ENCODE assay signal across 29 cellular contexts in the genomic region with DNA sequence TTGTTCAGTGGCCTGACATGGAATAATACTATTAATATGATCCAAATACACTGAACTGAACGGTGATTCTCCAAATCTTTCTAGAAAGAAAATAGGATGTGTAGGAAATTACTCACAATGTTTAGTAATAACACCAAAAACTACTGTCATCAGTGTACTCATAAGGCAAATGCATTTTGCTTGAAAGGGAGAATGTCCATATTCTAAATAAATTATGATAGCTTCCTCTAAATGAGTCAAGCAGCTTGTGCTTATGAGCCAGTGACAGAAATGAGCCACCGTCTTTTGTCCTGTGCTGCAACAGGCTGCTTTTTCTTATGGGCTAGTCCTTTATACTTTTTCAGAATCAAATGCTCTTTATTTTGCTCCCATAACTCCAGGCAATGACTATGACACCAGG.
"Had no signal": no experiment of that assay in that cellular context is flagged by ENCODE, and none has a peak within 500 bp of the region (broad histone marks: within the 10 kb centered on the region; RNA-seq: fewer than 3 reads in every experiment).

No MANE protein-coding gene starts in this region.

- H3K27ac Mint-ChIP-seq: activated CD4-positive, alpha-beta T cell treated with anti-CD3 and anti-CD28 coated beads, Interleukin-2, amount 10 ng/mL, durations not matched to agents 7 days and 5 days; activated CD8-positive, alpha-beta T cell treated with anti-CD3 and anti-CD28 coated beads for 36 hours; activated naive CD8-positive, alpha-beta T cell; activated T-helper 17 cell treated with anti-CD3 and anti-CD28 coated beads, Interleukin-2, amount 50 U/mL, for 72 hours; dendritic cell treated with granulocyte-macrophage colony-stimulating factor and Interleukin-4, amounts not matched to agents 40 ng/mL and 50 ng/mL, for 4 days had no signal

- H3K4me3 Mint-ChIP-seq: activated CD4-positive, alpha-beta T cell treated with anti-CD3 and anti-CD28 coated beads, Interleukin-2, amount 10 ng/mL, durations not matched to agents 7 days and 5 days; activated CD8-positive, alpha-beta T cell treated with anti-CD3 and anti-CD28 coated beads for 36 hours; activated naive CD8-positive, alpha-beta T cell; activated T-cell treated with anti-CD3 and anti-CD28 coated beads, Interleukin-2, amount 50 U/mL, for 4 hours; activated T-helper 17 cell treated with anti-CD3 and anti-CD28 coated beads, Interleukin-2, amount 50 U/mL, for 72 hours; central memory CD8-positive, alpha-beta T cell; dendritic cell treated with granulocyte-macrophage colony-stimulating factor and Interleukin-4, amounts not matched to agents 40 ng/mL and 50 ng/mL, for 4 days had no signal

- H3K27me3 ChIP-seq: brain microvascular endothelial cell had no signal

- H3K36me3 ChIP-seq: brain microvascular endothelial cell had no signal

- H3K27me3 Mint-ChIP-seq: activated CD4-positive, alpha-beta T cell treated with anti-CD3 and anti-CD28 coated beads, Interleukin-2, amount 10 ng/mL, durations not matched to agents 7 days and 5 days; activated CD8-positive, alpha-beta T cell treated with anti-CD3 and anti-CD28 coated beads for 36 hours; activated naive CD8-positive, alpha-beta T cell; activated T-helper 17 cell treated with anti-CD3 and anti-CD28 coated beads, Interleukin-2, amount 50 U/mL, for 72 hours; central memory CD8-positive, alpha-beta T cell; dendritic cell treated with granulocyte-macrophage colony-stimulating factor and Interleukin-4, amounts not matched to agents 40 ng/mL and 50 ng/mL, for 4 days had no signal

- FAIRE-seq: astrocyte, bronchial epithelial cell, endometrium, frontal cortex had no signal

- ATAC-seq: activated CD8-positive, alpha-beta T cell treated with anti-CD3 and anti-CD28 coated beads for 36 hours; activated T-cell treated with anti-CD3 and anti-CD28 coated beads, Interleukin-2, amount 50 U/mL, for 4 hours; activated T-helper 17 cell treated with anti-CD3 and anti-CD28 coated beads, Interleukin-2, amount 50 U/mL, for 72 hours; esophagus mucosa had no signal

- H3K27ac ChIP-seq: brain microvascular endothelial cell, coronary artery had no signal

- H3K4me3 ChIP-seq: coronary artery had no signal

- DNase-seq: activated CD4-positive, alpha-beta T cell treated with anti-CD3 and anti-CD28 coated beads for 4 hours; activated CD4-positive, alpha-beta T cell treated with anti-CD3 and anti-CD28 coated beads, Interleukin-2, amount 10 ng/mL, durations not matched to agents 7 days and 5 days; activated CD4-positive, alpha-beta T cell treated with anti-CD3 and anti-CD28 coated beads, Interleukin-2, amount 50 U/mL, for 48 hours; activated CD4-positive, CD25-positive, alpha-beta regulatory T cell; activated CD4-positive, CD25-positive, alpha-beta regulatory T cell treated with anti-CD3 and anti-CD28 coated beads, Interleukin-2, amount 50 U/mL, for 72 hours; activated CD8-positive, alpha-beta memory T cell treated with anti-CD3 and anti-CD28 coated beads for 24 hours; activated CD8-positive, alpha-beta T cell treated with anti-CD3 and anti-CD28 coated beads for 36 hours; activated effector memory CD4-positive, alpha-beta T cell treated with Interleukin-2 at 50 U/mL for 16 hours; activated gamma-delta T cell treated with Interleukin-2 at 50 U/mL for 16 hours; activated naive CD4-positive, alpha-beta T cell treated with anti-CD3 and anti-CD28 coated beads, Interleukin-2, amount 50 U/mL, for 16 hours; activated naive CD4-positive, alpha-beta T cell treated with Interleukin-2 at 50 U/mL for 16 hours; activated T-cell treated with anti-CD3 and anti-CD28 coated beads, Interleukin-2, amount 50 U/mL, for 4 hours; amniotic stem cell; anterior cingulate cortex; brain microvascular endothelial cell; effector CD8-positive, alpha-beta T cell; foreskin fibroblast; head of caudate nucleus; T-helper 2 cell had no signal

- H3K9me3 Mint-ChIP-seq: activated CD8-positive, alpha-beta T cell treated with anti-CD3 and anti-CD28 coated beads for 36 hours; activated T-helper 17 cell treated with anti-CD3 and anti-CD28 coated beads, Interleukin-2, amount 50 U/mL, for 72 hours; central memory CD8-positive, alpha-beta T cell; dendritic cell treated with granulocyte-macrophage colony-stimulating factor and Interleukin-4, amounts not matched to agents 40 ng/mL and 50 ng/mL, for 4 days had no signal
